In the genomic region with DNA sequence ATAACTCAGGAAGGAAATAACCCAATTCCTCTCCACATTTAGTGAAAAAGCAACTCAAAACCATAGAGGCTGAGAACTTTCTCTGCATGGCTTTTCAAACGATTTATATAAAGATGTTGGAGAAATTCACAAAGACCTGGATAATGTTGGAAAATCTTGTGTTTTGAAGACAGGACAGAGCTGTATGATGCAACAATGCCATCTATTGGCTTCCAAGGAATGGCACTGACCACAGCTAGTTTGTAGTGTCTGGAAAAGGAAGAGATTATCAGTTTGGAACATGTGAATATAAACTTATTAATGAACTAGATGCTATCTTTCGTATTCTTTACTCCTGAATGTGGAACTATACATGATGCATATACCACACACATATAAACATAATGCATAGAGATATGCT, we compare ENCODE assay signal across 10 cellular contexts.
A peak's percentile ranks its signal among the peaks of the same experiment; 100 is the strongest.
DNase-seq lines count a peak whose midpoint lies in the region; ATAC-seq and TF ChIP-seq lines count a peak whose summit lies in the region.
"Had no signal": no experiment of that assay in that cellular context is flagged by ENCODE, and none has a peak within 500 bp of the region (broad histone marks: within the 10 kb centered on the region; RNA-seq: fewer than 3 reads in every experiment).

No MANE protein-coding gene starts in this region.

- no peaks in the 10 kb centered on the region for H3K36me3 Mint-ChIP-seq in nephron (ENCODE audit: low read depth)
- H3K36me3 Mint-ChIP-seq: stimulated activated naive B cell treated with anti-CD40 and anti-IgM and Interleukin-4, amounts not matched to agents 10 μg/mL and 1 μg/mL and 100 μg/mL, for 72 hours had no signal

- no peaks in the 10 kb centered on the region for H3K4me1 Mint-ChIP-seq in nephron
- H3K4me1 Mint-ChIP-seq: stimulated activated naive B cell treated with anti-CD40 and anti-IgM and Interleukin-4, amounts not matched to agents 10 μg/mL and 1 μg/mL and 100 μg/mL, for 72 hours had no signal

- peak overlapping the region; percentile 30 to 75 (median 38) for H3K27ac Mint-ChIP-seq in nephron
- H3K27ac Mint-ChIP-seq: stimulated activated naive B cell treated with anti-CD40 and anti-IgM and Interleukin-4, amounts not matched to agents 10 μg/mL and 1 μg/mL and 100 μg/mL, for 72 hours had no signal

- H3K4me3 Mint-ChIP-seq in nephron, result no peak overlapping the region
- H3K4me3 Mint-ChIP-seq: stimulated activated naive B cell treated with anti-CD40 and anti-IgM and Interleukin-4, amounts not matched to agents 10 μg/mL and 1 μg/mL and 100 μg/mL, for 72 hours had no signal

- peak; percentile 8 to 43 for DNase-seq in NCI-H526 (lab: John Stamatoyannopoulos, UW)
- peak; percentile 3 for DNase-seq in epithelial cell of esophagus (ENCODE audit: low read depth)
- no peak for DNase-seq in effector CD4-positive, alpha-beta T cell
- no peak for DNase-seq in GM19238 (ENCODE audit: insufficient read length, low spot score)
- DNase-seq in NCI-H2196 treated with DMSO at 0.1 percent for 48 hours (lab: John Stamatoyannopoulos, UW; ENCODE audit: unreplicated experiment), result no peak
- DNase-seq: sigmoid colon; stimulated activated naive B cell treated with anti-CD40 and anti-IgM and Interleukin-4, amounts not matched to agents 10 μg/mL and 1 μg/mL and 100 μg/mL, for 72 hours had no signal

- H3K4me3 ChIP-seq in epithelial cell of esophagus (ENCODE audit: low read length), result no peak overlapping the region
- H3K4me3 ChIP-seq: sigmoid colon had no signal

- H3K27me3 Mint-ChIP-seq in nephron (ENCODE audit: low read depth), result no peaks in the 10 kb centered on the region
- H3K27me3 Mint-ChIP-seq: stimulated activated naive B cell treated with anti-CD40 and anti-IgM and Interleukin-4, amounts not matched to agents 10 μg/mL and 1 μg/mL and 100 μg/mL, for 72 hours had no signal

- no peak for ATAC-seq in HG02759 (IDR thresholded peaks at IDR 0.05; ENCODE audit: unreplicated experiment)
- ATAC-seq: stimulated activated naive B cell treated with anti-CD40 and anti-IgM and Interleukin-4, amounts not matched to agents 10 μg/mL and 1 μg/mL and 100 μg/mL, for 72 hours had no signal

- no peaks in the 10 kb centered on the region for H3K9me3 Mint-ChIP-seq in nephron
- H3K9me3 Mint-ChIP-seq: stimulated activated naive B cell treated with anti-CD40 and anti-IgM and Interleukin-4, amounts not matched to agents 10 μg/mL and 1 μg/mL and 100 μg/mL, for 72 hours had no signal

- TF ChIP-seq CTCF in GM12873 (IDR thresholded peaks at IDR 0.05; ENCODE audit: insufficient read depth, low read depth, low read length, missing control alignments) (peak; percentile 16), epithelial cell of esophagus (IDR thresholded peaks at IDR 0.05; ENCODE audit: insufficient read depth, low read depth, low read length, missing control alignments) (peak; percentile 40), nephron (IDR thresholded peaks at IDR 0.05; ENCODE audit: unreplicated experiment in 3 of 3) (peak; percentile 60 to 73 (median 61))

Comparison
In these comparisons a context has a peak if more than half of its experiments do, and no peak if none do; other contexts are left out.
1. DNase-seq: peak in NCI-H526 (2 of 2) and epithelial cell of esophagus (single experiment); none in effector CD4-positive, alpha-beta T cell (single experiment), GM19238 (single experiment) and NCI-H2196 treated with DMSO at 0.1 percent for 48 hours (single experiment).
2. Peak in every context shown above with its lines, with median percentiles within 50 percentile points of each other: CTCF ChIP-seq.